In genomic region chr2:149648282-149649030, GRCh38 we compare ENCODE assay signal across 10 cellular contexts.
DNase-seq lines count a peak whose midpoint lies in the region; ATAC-seq, FAIRE-seq and TF ChIP-seq lines count a peak whose summit lies in the region.
"Had no signal": no experiment of that assay in that cellular context is flagged by ENCODE, and none has a peak within 500 bp of the region (broad histone marks: within the 10 kb centered on the region; RNA-seq: fewer than 3 reads in every experiment).

No MANE protein-coding gene starts in this region.

- H3K36me3 ChIP-seq in K562 (ENCODE audit: control insufficient read depth, insufficient read depth, low read length) = no peaks in the 10 kb centered on the region
- H3K36me3 ChIP-seq: suprapubic skin had no signal

- no peak overlapping the region for H3K4me2 ChIP-seq in K562 (ENCODE audit: insufficient read depth, low read length)

- no peak for TF ChIP-seq RAD21 in K562 (CRISPR knock-in tag; conservative IDR thresholded peaks at IDR 0.05 in 1 of 2, IDR thresholded peaks at IDR 0.05 in 1 of 2)

- H3K9ac ChIP-seq in K562 (ENCODE audit: insufficient read depth in 1 of 2, low read depth in 2 of 2, low read length in 2 of 2) = no peak overlapping the region

- ATAC-seq in K562 = no peak

- WGBS in K562 (ENCODE audit: insufficient coverage, low coverage, missing lambda C conversion rate) = 0% methylated on average over 3 of the region's 3 CpGs

- no peaks in the 10 kb centered on the region for H3K9me1 ChIP-seq in K562 (ENCODE audit: control insufficient read depth, insufficient read depth, low read length)

- POLR2A ChIA-PET in K562 (lab: Yijun Ruan, JAX) = interaction anchor here (0.7 kb wide), 1 partner anchor 514 kb away, joined by 3 read pairs; no protein-coding TSS in a partner anchor

- intact Hi-C loops in K562 (cut with micrococcal nuclease) = no loop called here

- H3K27me3 ChIP-seq in K562 (ENCODE audit: control insufficient read depth in 2 of 2, insufficient read depth in 2 of 2, low read length in 2 of 2) = no peaks in the 10 kb centered on the region
- H3K27me3 ChIP-seq: suprapubic skin had no signal

- no peak for TF ChIP-seq CTCF in K562 (IDR thresholded peaks at IDR 0.05 in 2 of 3, conservative IDR thresholded peaks at IDR 0.05 in 1 of 3; ENCODE audit: insufficient read depth in 2 of 3, low read depth in 1 of 3, low read length in 3 of 3)

- TF ChIP-seq EP300 in K562 (IDR thresholded peaks at IDR 0.05; ENCODE audit: low read length) = no peak

- no peak overlapping the region for H2AFZ ChIP-seq in K562 (ENCODE audit: low read depth, low read length)

- no peaks in the 10 kb centered on the region for H3K4me1 ChIP-seq in K562 (replicated peaks in 1 of 2; ENCODE audit: control insufficient read depth in 2 of 2, insufficient read depth in 2 of 2, low read length in 2 of 2)

- no peak overlapping the region for H3K4me3 ChIP-seq in K562
- H3K4me3 ChIP-seq: suprapubic skin had no signal

- H3K27ac ChIP-seq in K562 (ENCODE audit: extremely low read depth, low read depth, low read length) = no peak overlapping the region

- in situ Hi-C loops in K562 (cut with MboI) = no loop called here

- no TSS peak for BruUV-seq in K562 (replicated peaks; lab: Mats Ljungman, UMichigan)

- no peaks in the 10 kb centered on the region for H3K9me3 ChIP-seq in K562 (replicated peaks; ENCODE audit: control insufficient read depth, insufficient read depth, low read depth, low read length)
- H3K9me3 ChIP-seq: suprapubic skin had no signal

- DNase-seq in HPDE6-E6E7 (ENCODE audit: extremely low spot score) (peak; percentile 44), K562 (ENCODE audit: extremely low read depth in 1 of 4, low spot score in 3 of 4) (peak in 1 of 4 experiments; percentile 3), iPS DF 4.7 (ENCODE audit: extremely low read depth, low spot score) (peak; percentile 2), ureter (ENCODE audit: low spot score) (peak; percentile 45), NCI-H146 (lab: John Stamatoyannopoulos, UW) (no peak), NK-92 (lab: John Stamatoyannopoulos, UW; ENCODE audit: unreplicated experiment) (no peak), NCI-H69 (lab: John Stamatoyannopoulos, UW) (no peak)
- DNase-seq in activated CD4-positive, alpha-beta T cell treated with anti-CD3 and anti-CD28 coated beads for 48 hours = no peak
- DNase-seq: NCI-H2081 had no signal

- H4K20me1 ChIP-seq in K562 (replicated peaks; ENCODE audit: control insufficient read depth, insufficient read depth, low read length) = no peaks in the 10 kb centered on the region

- FAIRE-seq in K562 (lab: Jason Lieb, UNC) = no peak

- CTCF ChIA-PET in K562 (lab: Yijun Ruan, JAX; ENCODE audit: low intra/inter-chr PET ratio) = no interaction called here

- TF ChIP-seq POLR2A in K562 (conservative IDR thresholded peaks at IDR 0.05) = no peak

- no peaks in the 10 kb centered on the region for H3K79me2 ChIP-seq in K562 (ENCODE audit: control insufficient read depth, insufficient read depth, low read length)

TF ChIP-seq in K562, 482 proteins besides CTCF, POLR2A, EP300 and RAD21:
- peak; percentile 67 for TF ChIP-seq FOSL1 (tag; conservative IDR thresholded peaks at IDR 0.05)
- TF ChIP-seq GMEB1 (CRISPR knock-in tag; IDR thresholded peaks at IDR 0.05) = no peak

Comparison
In these comparisons a context has a peak if more than half of its experiments do, and no peak if none do; other contexts are left out.
1. DNase-seq: peak in HPDE6-E6E7 (single experiment), iPS DF 4.7 (single experiment) and ureter (single experiment); none in NCI-H146 (single experiment), NK-92 (single experiment), NCI-H69 (single experiment) and activated CD4-positive, alpha-beta T cell treated with anti-CD3 and anti-CD28 coated beads for 48 hours (single experiment).